ENCODE assay signal across 9 cellular contexts in genomic region chr7:55285665-55286064, GRCh38.
"Had no signal": no experiment of that assay in that cellular context is flagged by ENCODE, and none has a peak within 500 bp of the region (broad histone marks: within the 10 kb centered on the region; RNA-seq: fewer than 3 reads in every experiment).

No MANE protein-coding gene starts in this region.

- DNase-seq: IMR-90, KBM-7, KG1 had no signal

- H3K9ac ChIP-seq: KMS-11 had no signal

- H3K27ac Mint-ChIP-seq: IgD-negative memory B cell had no signal

- H3K4me2 ChIP-seq: KMS-11 had no signal

- FAIRE-seq: HepG2, HTR-8/SVneo, K562 had no signal

- H3K36me3 Mint-ChIP-seq: IgD-negative memory B cell had no signal

- H3K4me3 Mint-ChIP-seq: IgD-negative memory B cell had no signal

- H3K9me3 Mint-ChIP-seq: IgD-negative memory B cell had no signal

- H3K27ac ChIP-seq: HL-60, KMS-11 had no signal

- H3K4me3 ChIP-seq: K562 had no signal
